In the genomic region with DNA sequence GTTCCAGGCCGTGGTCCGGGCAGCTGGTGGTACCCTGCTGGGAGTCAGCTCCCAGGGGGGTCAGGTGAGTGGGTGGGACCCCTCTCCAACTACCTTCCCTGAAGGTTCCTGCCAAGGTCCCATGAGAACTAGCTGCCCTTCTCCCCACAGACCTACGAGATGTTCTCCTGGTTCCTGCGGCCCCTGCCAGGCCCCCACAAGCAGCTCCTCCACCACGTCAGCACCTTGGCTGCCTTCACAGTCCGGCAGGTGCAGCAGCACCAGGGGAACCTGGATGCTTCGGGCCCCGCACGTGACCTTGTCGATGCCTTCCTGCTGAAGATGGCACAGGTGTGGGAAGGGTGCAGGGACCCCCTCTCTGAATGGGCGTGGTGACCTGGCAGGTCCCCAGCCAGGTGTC, we compare ENCODE assay signal across 17 cellular contexts. TPM values are rescaled to one million over a fixed set of nuclear protein-coding genes. Genes with fewer than 3 reads are reported as not detected.
DNase-seq lines count a peak whose midpoint lies in the region; ATAC-seq and TF ChIP-seq lines count a peak whose summit lies in the region.
"Had no signal": no experiment of that assay in that cellular context is flagged by ENCODE, and none has a peak within 500 bp of the region (broad histone marks: within the 10 kb centered on the region; RNA-seq: fewer than 3 reads in every experiment).

No MANE protein-coding gene starts in this region.

- CTCF ChIA-PET in WTC11 (lab: Charles Lee): no interaction called here

- no peak overlapping the region for H3K4me3 ChIP-seq in SJCRH30
- H3K4me3 ChIP-seq: BLaER1 had no signal

- peaks cover 69% of the 10 kb centered on the region for H3K36me3 Mint-ChIP-seq in WTC11
- H3K36me3 Mint-ChIP-seq in neural crest cell (ENCODE audit: low read depth): no peaks in the 10 kb centered on the region
- H3K36me3 Mint-ChIP-seq: CD4-positive, alpha-beta memory T cell had no signal

- TF ChIP-seq CTCF in WTC11 (IDR thresholded peaks at IDR 0.05) (no peak), neural crest cell (conservative IDR thresholded peaks at IDR 0.05) (no peak)

- no peaks in the 10 kb centered on the region for H3K9me3 Mint-ChIP-seq in WTC11
- no peaks in the 10 kb centered on the region for H3K9me3 Mint-ChIP-seq in neural crest cell

- DNase-seq in Right ventricle myocardium inferior (ENCODE audit: missing footprints) (no peak), cardiac septum (ENCODE audit: low spot score) (no peak), WTC11 (ENCODE audit: low spot score) (no peak), neural crest cell (ENCODE audit: low read depth, low spot score) (no peak), NCI-H1417 (lab: John Stamatoyannopoulos, UW) (no peak), SJCRH30 (no peak), NOMO-1 (lab: John Stamatoyannopoulos, UW; ENCODE audit: unreplicated experiment in 2 of 2) (no peak)
- DNase-seq: 8988T; Calu3; CD4-positive, alpha-beta memory T cell; DMS 273 treated with DMSO at 0.1 percent for 48 hours; DMS53; DND-41; IMR-90 had no signal

- no peaks in the 10 kb centered on the region for H3K4me1 ChIP-seq in SJCRH30

- peak overlapping the region; percentile 88; the same call in 1 of the 2 replicates for H3K27ac Mint-ChIP-seq in WTC11
- H3K27ac Mint-ChIP-seq in neural crest cell (ENCODE audit: unreplicated experiment): peak overlapping the region; percentile 78

- H3K9me3 ChIP-seq in SJCRH30 (replicated peaks): no peaks in the 10 kb centered on the region
- H3K9me3 ChIP-seq: BLaER1 had no signal

- H3K27me3 Mint-ChIP-seq in WTC11 (ENCODE audit: low read depth): no peaks in the 10 kb centered on the region
- H3K27me3 Mint-ChIP-seq in neural crest cell (ENCODE audit: low read depth): peaks cover 35% of the 10 kb centered on the region

- ATAC-seq in Right ventricle myocardium inferior: peak; percentile 15
- ATAC-seq in WTC11: no peak
- ATAC-seq: HCT116 had no signal

- H3K36me3 ChIP-seq in SJCRH30: no peaks in the 10 kb centered on the region
- H3K36me3 ChIP-seq: BLaER1 had no signal

- H3K4me1 Mint-ChIP-seq in WTC11 (peaks cover 35% of the 10 kb centered on the region), neural crest cell (peaks cover 6% of the 10 kb centered on the region)

- H3K4me3 Mint-ChIP-seq in WTC11: no peak overlapping the region
- H3K4me3 Mint-ChIP-seq in neural crest cell: no peak overlapping the region
- H3K4me3 Mint-ChIP-seq: CD14-positive monocyte; CD4-positive, alpha-beta memory T cell had no signal

- H3K27ac ChIP-seq in SJCRH30: no peak overlapping the region
- H3K27ac ChIP-seq: BLaER1 had no signal

- POLR2A ChIA-PET in WTC11 (lab: Charles Lee): no interaction called here

- peaks cover 61% of the 10 kb centered on the region for H3K27me3 ChIP-seq in SJCRH30

- intact Hi-C loops in Right ventricle myocardium inferior (cut with DNase I) (no loop called here), cardiac septum (cut with DNase I) (no loop called here)

TF ChIP-seq in WTC11, 78 proteins besides CTCF, POLR2A, EP300 and RAD21:
- TF ChIP-seq NR1H2 (CRISPR knock-in tag; IDR thresholded peaks at IDR 0.05) (0 out of 2 replicates have a peak, but pooled peaks have one; percentile 26), ZNF138 (CRISPR knock-in tag; conservative IDR thresholded peaks at IDR 0.05) (no peak)
TF ChIP-seq in WTC11: peak in this region for 1.

RNA-seq across cellular contexts. Expression of a gene that starts 5.5 kb away (rescaled TPM):
- total RNA-seq in Right ventricle myocardium inferior (0.73 TPM), cardiac septum (0.48 TPM), WTC11 (2021) (173 to 191 TPM (median 188 TPM) in 3 replicates), neural crest cell (0.39 TPM in 1 of 2 replicates, not detected in the other)
- not detected in 2 replicates for total RNA-seq in SJCRH30 (2014; rRNA removed; shearing (Covaris generic))

RNA-seq across cellular contexts. Expression of a gene that starts 20.5 kb away (rescaled TPM):
- total RNA-seq in Right ventricle myocardium inferior: 19.8 TPM
- 13.0 TPM for total RNA-seq in cardiac septum
- total RNA-seq in WTC11 (2021): 25.0 to 27.3 TPM (median 27.0 TPM) in 3 replicates
- total RNA-seq in neural crest cell: 6.4 and 6.8 TPM in 2 replicates
- 24.1 and 25.1 TPM in 2 replicates for total RNA-seq in SJCRH30 (2014; rRNA removed; shearing (Covaris generic))

Comparison
In these comparisons a context has a peak if more than half of its experiments do, and no peak if none do; other contexts are left out.
1. RNA of a gene that starts 5.5 kb away (total RNA-seq): 173 to 191 TPM in WTC11; 0.73 TPM in Right ventricle myocardium inferior (single experiment), 0.48 TPM in cardiac septum (single experiment), 0.39 TPM in neural crest cell and not detected in SJCRH30; every median in the first group is over 100 times any median in the second.